Comparison of ENCODE assay signal across 10 cellular contexts in genomic region chr12:100185361-100185894, GRCh38. TPM values are rescaled to one million over a fixed set of nuclear protein-coding genes. Genes with fewer than 3 reads are reported as not detected.
DNase-seq lines count a peak whose midpoint lies in the region; ATAC-seq, FAIRE-seq and TF ChIP-seq lines count a peak whose summit lies in the region.
"Had no signal": no experiment of that assay in that cellular context is flagged by ENCODE, and none has a peak within 500 bp of the region (broad histone marks: within the 10 kb centered on the region; RNA-seq: fewer than 3 reads in every experiment).

No MANE protein-coding gene starts in this region.

- ATAC-seq in activated CD4-positive, alpha-beta T cell treated with anti-CD3 and anti-CD28 coated beads for 36 hours: peak; percentile 89
- peak; percentile 59 for ATAC-seq in HG03025 (IDR thresholded peaks at IDR 0.05; ENCODE audit: low FRiP score, unreplicated experiment)
- ATAC-seq: A549 had no signal

- peaks cover 18% of the 10 kb centered on the region for H3K4me1 ChIP-seq in stomach smooth muscle (ENCODE audit: control insufficient read depth, insufficient read depth, low read length)
- H3K4me1 ChIP-seq in small intestine (ENCODE audit: control insufficient read depth in 2 of 2, insufficient read depth in 1 of 2, low read depth in 1 of 2, low read length in 1 of 2): no peaks in the 10 kb centered on the region
- H3K4me1 ChIP-seq: A549 had no signal

- no peak overlapping the region for H3K27ac Mint-ChIP-seq in activated CD4-positive, alpha-beta T cell treated with anti-CD3 and anti-CD28 coated beads for 36 hours
- H3K27ac Mint-ChIP-seq in brain: peak overlapping the region; percentile 31 to 90 (median 77)

- no peaks in the 10 kb centered on the region for H3K9me3 ChIP-seq in stomach smooth muscle (ENCODE audit: control insufficient read depth in 2 of 2, low read length in 2 of 2)
- H3K9me3 ChIP-seq in small intestine (ENCODE audit: control insufficient read depth, low read depth): no peaks in the 10 kb centered on the region
- H3K9me3 ChIP-seq: A549, ovary had no signal

- POLR2A ChIA-PET in activated CD4-positive, alpha-beta T cell treated with anti-CD3 and anti-CD28 coated beads for 36 hours (lab: Charles Lee): interaction anchor here (0.5 kb wide), 1 partner anchor 17 kb away, joined by 7 read pairs; no protein-coding TSS in a partner anchor

- H3K4me3 ChIP-seq in stomach smooth muscle (ENCODE audit: low read length in 2 of 2): peak overlapping the region; percentile 58
- H3K4me3 ChIP-seq in small intestine (ENCODE audit: low read depth in 1 of 2, low read length in 2 of 2): no peak overlapping the region
- H3K4me3 ChIP-seq: A549, ovary had no signal

- no peaks in the 10 kb centered on the region for H3K9me3 Mint-ChIP-seq in activated CD4-positive, alpha-beta T cell treated with anti-CD3 and anti-CD28 coated beads for 36 hours (ENCODE audit: low read depth)
- no peaks in the 10 kb centered on the region for H3K9me3 Mint-ChIP-seq in brain

- FAIRE-seq in small intestine (lab: Jason Lieb, UNC): no peak
- FAIRE-seq: A549 had no signal

- peak; percentile 49 for DNase-seq in activated CD4-positive, alpha-beta T cell treated with anti-CD3 and anti-CD28 coated beads for 36 hours
- DNase-seq in activated CD4-positive, alpha-beta T cell treated with anti-CD3 and anti-CD28 coated beads, Interleukin-2, amount 50 U/mL, for 4 hours: no peak
- DNase-seq in HUDEP-2 (lab: John Stamatoyannopoulos, UW; ENCODE audit: unreplicated experiment in 76 of 76) (no peak), small intestine (no peak), NCI-H446 (lab: John Stamatoyannopoulos, UW) (no peak)

- no peaks in the 10 kb centered on the region for H3K27me3 Mint-ChIP-seq in activated CD4-positive, alpha-beta T cell treated with anti-CD3 and anti-CD28 coated beads for 36 hours
- H3K27me3 Mint-ChIP-seq in brain: peaks cover 4% of the 10 kb centered on the region

- intact Hi-C loops in activated CD4-positive, alpha-beta T cell treated with anti-CD3 and anti-CD28 coated beads for 36 hours (cut with DNase I, micrococcal nuclease): no loop called here

- WGBS in small intestine, 3 donors: 53 to 90% (median 85%) methylated on average over 5 of the region's 5 CpGs

- H3K36me3 ChIP-seq in stomach smooth muscle (ENCODE audit: control insufficient read depth in 2 of 2, insufficient read depth in 2 of 2, low read length in 2 of 2): no peaks in the 10 kb centered on the region
- no peaks in the 10 kb centered on the region for H3K36me3 ChIP-seq in small intestine (ENCODE audit: control insufficient read depth in 2 of 2, insufficient read depth in 2 of 2, low read length in 2 of 2)
- H3K36me3 ChIP-seq: ovary had no signal

- peak overlapping the region; percentile 64 for H3K9ac ChIP-seq in stomach smooth muscle (ENCODE audit: low read length in 2 of 2)

- H3K27me3 ChIP-seq in stomach smooth muscle (ENCODE audit: control insufficient read depth in 1 of 2, insufficient read depth in 2 of 2, low read length in 2 of 2) (no peaks in the 10 kb centered on the region), small intestine (ENCODE audit: control insufficient read depth in 2 of 2, insufficient read depth in 2 of 2, low read length in 2 of 2) (no peaks in the 10 kb centered on the region)
- H3K27me3 ChIP-seq: ovary had no signal

- CTCF ChIA-PET in activated CD4-positive, alpha-beta T cell treated with anti-CD3 and anti-CD28 coated beads for 36 hours (lab: Charles Lee): interaction anchor here (0.6 to 1.3 kb wide), 3 partner anchors 31 to 219 kb away, joined by 3 to 4 read pairs (median 4); no protein-coding TSS in a partner anchor

- no peak for TF ChIP-seq CTCF in brain (conservative IDR thresholded peaks at IDR 0.05)

- peaks cover 21% of the 10 kb centered on the region for H3K36me3 Mint-ChIP-seq in activated CD4-positive, alpha-beta T cell treated with anti-CD3 and anti-CD28 coated beads for 36 hours (ENCODE audit: low read depth)
- H3K36me3 Mint-ChIP-seq in brain: no peaks in the 10 kb centered on the region

- H3K27ac ChIP-seq in stomach smooth muscle (ENCODE audit: low read length) (peak overlapping the region; percentile 86), small intestine (ENCODE audit: low read depth in 1 of 2, low read length in 1 of 2) (no peak overlapping the region)
- H3K27ac ChIP-seq: A549 had no signal

- peaks cover 5% of the 10 kb centered on the region for H3K4me1 Mint-ChIP-seq in activated CD4-positive, alpha-beta T cell treated with anti-CD3 and anti-CD28 coated beads for 36 hours
- peaks cover 19% of the 10 kb centered on the region for H3K4me1 Mint-ChIP-seq in brain

- no peak overlapping the region for H3K4me3 Mint-ChIP-seq in activated CD4-positive, alpha-beta T cell treated with anti-CD3 and anti-CD28 coated beads for 36 hours
- peak overlapping the region in 2 of 5 experiments; percentile 45 to 57 for H3K4me3 Mint-ChIP-seq in brain

RNA-seq across cellular contexts. Expression of gene ACTR6, which starts 15.2 kb away (rescaled TPM):
- 10 to 100 TPM; 21.6 to 37.3 TPM for total RNA-seq in activated CD4-positive, alpha-beta T cell treated with anti-CD3 and anti-CD28 coated beads for 36 hours
- 12.7 TPM for polyA plus RNA-seq in brain (ENCODE audit: insufficient read depth, low read depth, low replicate concordance)
- polyA plus RNA-seq in small intestine: 10 to 100 TPM; 20.0 to 31.5 (median 22.0) TPM

RNA-seq across cellular contexts. Expression of gene BLTP3B, which starts 42.8 kb away (rescaled TPM):
- total RNA-seq in activated CD4-positive, alpha-beta T cell treated with anti-CD3 and anti-CD28 coated beads for 36 hours: 10 to 100 TPM; 39.5 to 48.7 TPM
- 4.7 TPM for polyA plus RNA-seq in brain (ENCODE audit: insufficient read depth, low read depth, low replicate concordance)
- 10 to 100 TPM in 2 of 3 donors, 1 to 10 TPM in 1; 7.0 to 11.1 (median 10.1) TPM for polyA plus RNA-seq in small intestine

Comparison
In these comparisons a context has a peak if more than half of its experiments do, and no peak if none do; other contexts are left out.
1. H3K4me3 ChIP-seq: peak in stomach smooth muscle (2 of 2); none in small intestine (0 of 2).